ENCODE assay signal across 10 cellular contexts in the genomic region with DNA sequence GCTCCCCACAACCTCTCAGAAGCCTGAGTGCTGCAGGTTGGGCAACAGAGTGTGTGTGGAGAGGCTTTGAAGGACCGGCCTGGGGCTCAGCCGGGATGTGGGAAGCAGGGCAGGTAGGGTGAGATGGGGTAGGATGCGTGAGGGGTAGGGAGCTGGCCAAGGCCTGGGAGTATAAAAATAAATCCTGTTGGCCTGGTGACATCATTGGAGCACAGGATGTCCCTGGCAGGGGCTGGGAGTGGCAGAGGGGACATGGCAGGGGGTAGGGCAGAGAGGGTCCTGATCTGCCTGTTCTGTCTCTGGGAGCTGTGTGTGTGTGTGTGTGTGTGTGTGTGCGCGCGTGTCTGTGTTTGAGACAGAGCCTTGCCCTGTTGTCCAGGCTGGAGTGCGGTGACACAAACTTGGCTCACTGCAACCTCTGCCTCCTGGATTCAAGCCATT. TPM values are rescaled to one million over a fixed set of nuclear protein-coding genes. Genes with fewer than 3 reads are reported as not detected.
DNase-seq lines count a peak whose midpoint lies in the region; ATAC-seq and TF ChIP-seq lines count a peak whose summit lies in the region.
"Had no signal": no experiment of that assay in that cellular context is flagged by ENCODE, and none has a peak within 500 bp of the region (broad histone marks: within the 10 kb centered on the region; RNA-seq: fewer than 3 reads in every experiment).

No MANE protein-coding gene starts in this region.

- no CpG with 5 or more reads among the region's 7 CpGs for WGBS in gastroesophageal sphincter (ENCODE audit: low coverage in 1 of 2), 2 donors

- H3K27ac Mint-ChIP-seq in natural killer cell treated with Interleukin-12 subunit alpha and Interleukin-12 subunit beta and Interleukin-15 and Interleukin-18, amount 100 ng/mL, for 72 hours: peak overlapping the region; percentile 97 to 99
- peak overlapping the region in 1 of 2 donors; percentile 99 for H3K27ac Mint-ChIP-seq in natural killer cell
- H3K27ac Mint-ChIP-seq in progenitor cell of endocrine pancreas: peak overlapping the region; percentile 58

- H3K36me3 Mint-ChIP-seq in natural killer cell treated with Interleukin-12 subunit alpha and Interleukin-12 subunit beta and Interleukin-15 and Interleukin-18, amount 100 ng/mL, for 72 hours: no peaks in the 10 kb centered on the region
- H3K36me3 Mint-ChIP-seq in natural killer cell (no peaks in the 10 kb centered on the region), progenitor cell of endocrine pancreas (ENCODE audit: insufficient read depth) (no peaks in the 10 kb centered on the region)

- no peak for TF ChIP-seq POLR2A in gastroesophageal sphincter (IDR thresholded peaks at IDR 0.05)

- peaks cover 12 to 20% of the 10 kb centered on the region in 2 donors for H3K4me1 Mint-ChIP-seq in natural killer cell treated with Interleukin-12 subunit alpha and Interleukin-12 subunit beta and Interleukin-15 and Interleukin-18, amount 100 ng/mL, for 72 hours (ENCODE audit: low read depth in 2 of 2)
- H3K4me1 Mint-ChIP-seq in natural killer cell: peaks cover 17 to 33% of the 10 kb centered on the region in 2 donors
- peaks cover 15% of the 10 kb centered on the region for H3K4me1 Mint-ChIP-seq in progenitor cell of endocrine pancreas (ENCODE audit: low read depth)

- H3K4me3 Mint-ChIP-seq in natural killer cell treated with Interleukin-12 subunit alpha and Interleukin-12 subunit beta and Interleukin-15 and Interleukin-18, amount 100 ng/mL, for 72 hours: no peak overlapping the region
- no peak overlapping the region for H3K4me3 Mint-ChIP-seq in natural killer cell
- H3K4me3 Mint-ChIP-seq in progenitor cell of endocrine pancreas (ENCODE audit: low read depth): no peak overlapping the region

- peaks cover 19 to 63% (median 35%) of the 10 kb centered on the region in 3 donors for H3K4me1 ChIP-seq in gastroesophageal sphincter

- H3K27me3 ChIP-seq in gastroesophageal sphincter: no peaks in the 10 kb centered on the region

- peak overlapping the region; percentile 95 to 100 (median 98) for H3K27ac ChIP-seq in gastroesophageal sphincter

- TF ChIP-seq CTCF in natural killer cell (IDR thresholded peaks at IDR 0.05) (no peak), gastroesophageal sphincter (IDR thresholded peaks at IDR 0.05) (no peak), progenitor cell of endocrine pancreas (IDR thresholded peaks at IDR 0.05; ENCODE audit: unreplicated experiment) (no peak)

- DNase-seq in natural killer cell treated with Interleukin-12 subunit alpha and Interleukin-12 subunit beta and Interleukin-15 and Interleukin-18, amount 100 ng/mL, for 72 hours (ENCODE audit: low spot score): no peak
- DNase-seq in natural killer cell (no peak), progenitor cell of endocrine pancreas (ENCODE audit: low spot score, unreplicated experiment) (no peak), HK-2 (ENCODE audit: unreplicated experiment) (no peak), GM19238 (ENCODE audit: insufficient read length, low spot score) (no peak), AG08396 (ENCODE audit: low spot score) (no peak)
- DNase-seq: NCI-H187 treated with DMSO at 0.1 percent for 48 hours, T-helper 9 cell had no signal

- H3K27me3 Mint-ChIP-seq in natural killer cell treated with Interleukin-12 subunit alpha and Interleukin-12 subunit beta and Interleukin-15 and Interleukin-18, amount 100 ng/mL, for 72 hours: no peaks in the 10 kb centered on the region
- H3K27me3 Mint-ChIP-seq in natural killer cell (ENCODE audit: low read depth in 2 of 2) (no peaks in the 10 kb centered on the region), progenitor cell of endocrine pancreas (no peaks in the 10 kb centered on the region)

- H3K36me3 ChIP-seq in gastroesophageal sphincter: no peaks in the 10 kb centered on the region

- intact Hi-C loops in natural killer cell (cut with micrococcal nuclease): no loop called here

- H3K9me3 Mint-ChIP-seq in natural killer cell treated with Interleukin-12 subunit alpha and Interleukin-12 subunit beta and Interleukin-15 and Interleukin-18, amount 100 ng/mL, for 72 hours: no peaks in the 10 kb centered on the region
- H3K9me3 Mint-ChIP-seq in natural killer cell (no peaks in the 10 kb centered on the region), progenitor cell of endocrine pancreas (ENCODE audit: low read depth) (no peaks in the 10 kb centered on the region)

- TF ChIP-seq EP300 in gastroesophageal sphincter (IDR thresholded peaks at IDR 0.05): peak; percentile 95

- no peaks in the 10 kb centered on the region for H3K9me3 ChIP-seq in gastroesophageal sphincter

- no peak overlapping the region for H3K4me3 ChIP-seq in gastroesophageal sphincter

- ATAC-seq in natural killer cell treated with Interleukin-12 subunit alpha and Interleukin-12 subunit beta and Interleukin-15 and Interleukin-18, amount 100 ng/mL, for 72 hours: no peak
- ATAC-seq in natural killer cell (no peak), gastroesophageal sphincter (peak; percentile 64), HG02938 (IDR thresholded peaks at IDR 0.05; ENCODE audit: unreplicated experiment) (no peak)

RNA-seq across cellular contexts. Expression of gene TEF, which starts 28.6 kb away (rescaled TPM):
- total RNA-seq in natural killer cell treated with Interleukin-12 subunit alpha and Interleukin-12 subunit beta and Interleukin-15 and Interleukin-18, amount 100 ng/mL, for 72 hours: 1 to 10 TPM; 3.8 to 4.3 TPM
- total RNA-seq in natural killer cell (1 to 10 TPM; 2.7 to 5.5 (median 3.0) TPM), gastroesophageal sphincter (10 to 100 TPM; 26.1 to 50.7 (median 37.0) TPM), progenitor cell of endocrine pancreas (11.4 and 11.5 TPM in 2 replicates)

RNA-seq across cellular contexts. Expression of gene TOB2, which starts 36.3 kb away (rescaled TPM):
- total RNA-seq in natural killer cell treated with Interleukin-12 subunit alpha and Interleukin-12 subunit beta and Interleukin-15 and Interleukin-18, amount 100 ng/mL, for 72 hours: 10 to 100 TPM; 31.7 to 45.4 TPM
- total RNA-seq in natural killer cell: 10 to 100 TPM; 26.4 to 42.2 (median 32.6) TPM
- total RNA-seq in gastroesophageal sphincter: 100 to 1,000 TPM in 1 of 4 donors, 10 to 100 TPM in 3; 59.3 to 163 (median 84.1) TPM
- 66.9 and 72.4 TPM in 2 replicates for total RNA-seq in progenitor cell of endocrine pancreas

RNA-seq across cellular contexts. Expression of gene PHF5A, which starts 58.2 kb away (rescaled TPM):
- total RNA-seq in natural killer cell treated with Interleukin-12 subunit alpha and Interleukin-12 subunit beta and Interleukin-15 and Interleukin-18, amount 100 ng/mL, for 72 hours: 10 to 100 TPM; 58.7 to 83.8 TPM
- total RNA-seq in natural killer cell (10 to 100 TPM; 31.8 to 41.8 (median 37.6) TPM), gastroesophageal sphincter (10 to 100 TPM; 26.7 to 44.5 (median 39.2) TPM), progenitor cell of endocrine pancreas (44.3 and 52.9 TPM in 2 replicates)

RNA-seq across cellular contexts. Expression of gene ACO2, which starts 58.6 kb away (rescaled TPM):
- 100 to 1,000 TPM; 109 to 113 TPM for total RNA-seq in natural killer cell treated with Interleukin-12 subunit alpha and Interleukin-12 subunit beta and Interleukin-15 and Interleukin-18, amount 100 ng/mL, for 72 hours
- 10 to 100 TPM; 77.9 to 99.8 (median 89.5) TPM for total RNA-seq in natural killer cell
- total RNA-seq in gastroesophageal sphincter: 100 to 1,000 TPM; 115 to 227 (median 132) TPM
- total RNA-seq in progenitor cell of endocrine pancreas: 67.4 and 69.7 TPM in 2 replicates
